Comparison of ENCODE assay signal across 8 cellular contexts in genomic region chr1:23019851-23020625, GRCh38. TPM values are rescaled to one million over a fixed set of nuclear protein-coding genes. Genes with fewer than 3 reads are reported as not detected.
A peak's percentile ranks its signal among the peaks of the same experiment; 100 is the strongest.
DNase-seq lines count a peak whose midpoint lies in the region; ATAC-seq, FAIRE-seq and TF ChIP-seq lines count a peak whose summit lies in the region.

No MANE protein-coding gene starts in this region.

- H3K4me2 ChIP-seq in OCI-LY7 (ENCODE audit: low read length) (peak overlapping the region; percentile 92), trophoblast cell (ENCODE audit: low read length) (peak overlapping the region; percentile 74)

- CTCF ChIA-PET in OCI-LY7 (lab: Charles Lee; ENCODE audit: unreplicated experiment), result interaction anchor here (0.6 kb wide), 1 partner anchor 938 kb away, joined by 4 read pairs; no protein-coding TSS in a partner anchor

- peak overlapping the region; percentile 97 for H3K18ac ChIP-seq in trophoblast cell (ENCODE audit: low read length)

- intact Hi-C loops in OCI-LY7 (cut with micrococcal nuclease; ENCODE audit: unreplicated experiment), result loop anchor here (5.0 to 10.0 kb wide), 2 partner anchors 462 to 565 kb away; partner anchors contain the start of genes ASAP3 and ZBTB40

- POLR2A ChIA-PET in OCI-LY7 (lab: Charles Lee), result interaction anchor here (0.7 to 1.0 kb wide), 2 partner anchors 150 to 163 kb away, joined by 3 to 5 read pairs; no protein-coding TSS in a partner anchor

- no peak overlapping the region for H3K23ac ChIP-seq in trophoblast cell (ENCODE audit: low read length)

- 0 out of 2 replicates have a peak, but pooled peaks cover 3% of the 10 kb centered on the region for H3K36me3 ChIP-seq in ACC112 (ENCODE audit: insufficient read depth, low read length)
- H3K36me3 ChIP-seq in OCI-LY7 (ENCODE audit: insufficient read depth, low read length), result peaks cover 26% of the 10 kb centered on the region
- no peaks in the 10 kb centered on the region for H3K36me3 ChIP-seq in cardiac muscle cell
- H3K36me3 ChIP-seq in trophoblast cell (ENCODE audit: control insufficient read depth in 1 of 2, insufficient read depth in 2 of 2, low read length in 2 of 2), result no peaks in the 10 kb centered on the region

- H3K4ac ChIP-seq in trophoblast cell (ENCODE audit: low read depth, low read length), result peak overlapping the region; percentile 92

- H3K27ac ChIP-seq in ACC112 (ENCODE audit: low read depth, low read length) (peak overlapping the region; percentile 43; the same call in 1 of the 2 replicates), OCI-LY7 (ENCODE audit: low read depth, low read length, poor library complexity, severe bottlenecking) (peak overlapping the region; percentile 76), cardiac muscle cell (peak overlapping the region; percentile 98), trophoblast cell (ENCODE audit: low read depth, low read length) (peak overlapping the region; percentile 92)

- H3K9me3 Mint-ChIP-seq in activated naive CD8-positive, alpha-beta T cell (ENCODE audit: low read depth), result peaks cover 7% of the 10 kb centered on the region

- peak overlapping the region; percentile 94 for H3K4me3 Mint-ChIP-seq in activated naive CD8-positive, alpha-beta T cell

- H3K27me3 Mint-ChIP-seq in activated naive CD8-positive, alpha-beta T cell, result no peaks in the 10 kb centered on the region

- H4K8ac ChIP-seq in trophoblast cell (ENCODE audit: low read depth, low read length), result peak overlapping the region; percentile 96

- H3K79me2 ChIP-seq in ACC112 (ENCODE audit: control insufficient read depth, insufficient read depth, low read length, unreplicated experiment) (peaks cover 57% of the 10 kb centered on the region), OCI-LY7 (ENCODE audit: insufficient read depth, low read depth, low read length) (peaks cover 55% of the 10 kb centered on the region), trophoblast cell (ENCODE audit: control insufficient read depth, insufficient read depth, low read length, poor library complexity) (peaks cover 19% of the 10 kb centered on the region)

- H3K4me1 ChIP-seq in ACC112 (ENCODE audit: control insufficient read depth, insufficient read depth, low read length, unreplicated experiment) (peaks cover 5% of the 10 kb centered on the region), OCI-LY7 (ENCODE audit: insufficient read depth, low read length, poor library complexity, severe bottlenecking) (peaks cover 7% of the 10 kb centered on the region), cardiac muscle cell (ENCODE audit: low read depth) (peaks cover 5% of the 10 kb centered on the region), trophoblast cell (ENCODE audit: control insufficient read depth in 1 of 2, insufficient read depth in 2 of 2, low read length in 2 of 2) (peaks cover 0 to 4% of the 10 kb centered on the region in 2 experiments)

- peak overlapping the region; percentile 74 for H2BK12ac ChIP-seq in trophoblast cell (ENCODE audit: low read length)

- no CpG with 5 or more reads among the region's 43 CpGs for WGBS in trophoblast cell (ENCODE audit: extremely low coverage, insufficient coverage, insufficient read length)

- TF ChIP-seq CTCF in OCI-LY7 (conservative IDR thresholded peaks at IDR 0.05; ENCODE audit: low read length) (no peak), cardiac muscle cell (IDR thresholded peaks at IDR 0.05; ENCODE audit: low read depth, low read length) (no peak)

- peaks cover 19% of the 10 kb centered on the region for H4K20me1 ChIP-seq in OCI-LY7 (ENCODE audit: insufficient read depth, low read length)

- H2BK5ac ChIP-seq in trophoblast cell (ENCODE audit: low read depth, low read length, poor library complexity), result peak overlapping the region; percentile 95

- peak overlapping the region; percentile 98 for H2BK120ac ChIP-seq in trophoblast cell (ENCODE audit: insufficient read depth, low read length, poor library complexity)

- FAIRE-seq in GM18507 (lab: Jason Lieb, UNC), result peak; percentile 33

- H2AFZ ChIP-seq in ACC112 (ENCODE audit: low read length, unreplicated experiment) (peak overlapping the region; percentile 89), OCI-LY7 (ENCODE audit: low read length) (peak overlapping the region; percentile 61), trophoblast cell (ENCODE audit: insufficient read depth, low read length, poor library complexity) (peak overlapping the region; percentile 89)

- TSS peak; percentile 72 for BruUV-seq in OCI-LY7 (replicated peaks; lab: Mats Ljungman, UMichigan)

- H3K9me3 ChIP-seq in OCI-LY7 (ENCODE audit: low read length), result peaks cover 21% of the 10 kb centered on the region; the same call in 1 of the 2 replicates
- H3K9me3 ChIP-seq in cardiac muscle cell (ENCODE audit: low read depth), result no peaks in the 10 kb centered on the region
- H3K9me3 ChIP-seq in trophoblast cell (ENCODE audit: insufficient read depth, low read depth, low read length), result no peaks in the 10 kb centered on the region

- H3K4me3 ChIP-seq in ACC112 (ENCODE audit: low read depth, low read length), result peak overlapping the region; percentile 88
- peak overlapping the region; percentile 91 for H3K4me3 ChIP-seq in OCI-LY7 (ENCODE audit: low read depth, low read length, poor library complexity, severe bottlenecking)
- H3K4me3 ChIP-seq in cardiac muscle cell, result peak overlapping the region; percentile 100
- peak overlapping the region; percentile 96 for H3K4me3 ChIP-seq in trophoblast cell (ENCODE audit: low read depth, low read length)

- peak overlapping the region; percentile 8 for H2AK5ac ChIP-seq in trophoblast cell (ENCODE audit: low read length)

- H3K9me2 ChIP-seq in OCI-LY7 (ENCODE audit: insufficient read depth, low read length), result no peaks in the 10 kb centered on the region

- H3K4me1 Mint-ChIP-seq in activated naive CD8-positive, alpha-beta T cell (ENCODE audit: low read depth), result peaks cover 45% of the 10 kb centered on the region

- no peaks in the 10 kb centered on the region for H3K27me3 ChIP-seq in ACC112 (ENCODE audit: insufficient read depth, low read length)
- H3K27me3 ChIP-seq in cardiac muscle cell, result no peaks in the 10 kb centered on the region
- H3K27me3 ChIP-seq in trophoblast cell (ENCODE audit: insufficient read depth, low read length), result no peaks in the 10 kb centered on the region

- peak overlapping the region; percentile 94 for H4K91ac ChIP-seq in trophoblast cell (ENCODE audit: low read depth, low read length)

- peak overlapping the region; percentile 99 for H3K9ac ChIP-seq in trophoblast cell (ENCODE audit: low read length)

- no peak for DNase-seq in GM18507 (ENCODE audit: extremely low spot score, insufficient read length, low read depth)
- peak; percentile 52 for DNase-seq in OCI-LY7 (ENCODE audit: low spot score)
- peak; percentile 51 to 68 for DNase-seq in cardiac muscle cell (ENCODE audit: low read depth in 1 of 2, low spot score in 1 of 2)
- peak in 1 of 2 donors; percentile 36 for DNase-seq in trophoblast cell
- DNase-seq in NCI-H1436 (lab: John Stamatoyannopoulos, UW), result no peak

- peaks cover 7% of the 10 kb centered on the region for H3K36me3 Mint-ChIP-seq in activated naive CD8-positive, alpha-beta T cell

- peak; percentile 22 for ATAC-seq in HG03045 (IDR thresholded peaks at IDR 0.05; ENCODE audit: unreplicated experiment)

- peak overlapping the region; percentile 94 for H4K12ac ChIP-seq in trophoblast cell (ENCODE audit: low read depth, low read length)

- H3K79me1 ChIP-seq in trophoblast cell (ENCODE audit: low read length), result peaks cover 8% of the 10 kb centered on the region

- peak overlapping the region; percentile 97 for H3K14ac ChIP-seq in trophoblast cell (ENCODE audit: low read length)

- H3K27ac Mint-ChIP-seq in activated naive CD8-positive, alpha-beta T cell, result peak overlapping the region; percentile 85

RNA-seq across cellular contexts. Expression of gene KDM1A, which starts 0.8 kb away (rescaled TPM):
- total RNA-seq in OCI-LY7 (2014; rRNA removed; shearing (Covaris generic)), result 95.5 and 107 TPM in 2 replicates
- total RNA-seq in OCI-LY7 (2022) (88.8 and 99.1 TPM in 2 replicates), cardiac muscle cell (149 and 168 TPM in 2 replicates)
- 138 and 184 TPM in 2 replicates for polyA plus RNA-seq in cardiac muscle cell
- polyA plus RNA-seq in trophoblast cell (2013), result 99.0 and 101 TPM in 2 replicates

RNA-seq across cellular contexts. Expression of gene TEX46, which starts 4.4 kb away (rescaled TPM):
- total RNA-seq in OCI-LY7 (2014; rRNA removed; shearing (Covaris generic)), result 0.60 TPM in 1 of 2 replicates, not detected in the other
- total RNA-seq in OCI-LY7 (2022), result not detected in 2 replicates
- not detected in 2 replicates for total RNA-seq in cardiac muscle cell
- polyA plus RNA-seq in cardiac muscle cell, result not detected in 2 replicates
- polyA plus RNA-seq in trophoblast cell (2013), result 0.18 TPM in 1 of 2 replicates, not detected in the other

RNA-seq across cellular contexts. Expression of gene LACTBL1, which starts 47.4 kb away (rescaled TPM):
- total RNA-seq in OCI-LY7 (2014; rRNA removed; shearing (Covaris generic)), result not detected in 2 replicates
- total RNA-seq in OCI-LY7 (2022) (not detected in 2 replicates), cardiac muscle cell (not detected in 2 replicates)
- not detected in 2 replicates for polyA plus RNA-seq in cardiac muscle cell
- not detected in 2 replicates for polyA plus RNA-seq in trophoblast cell (2013)

Comparison
In these comparisons a context has a peak if more than half of its experiments do, and no peak if none do; other contexts are left out.
1. H3K27ac ChIP-seq: peak in every context shown above with its lines; median percentile 98 in cardiac muscle cell; 92 in trophoblast cell; 76 in OCI-LY7; 43 in ACC112.
2. DNase-seq: peak in OCI-LY7 (single experiment) and cardiac muscle cell (2 of 2); none in GM18507 (single experiment) and NCI-H1436 (single experiment).
3. Peak in every context shown above with its lines, with median percentiles within 50 percentile points of each other: H2AFZ ChIP-seq and H3K4me3 ChIP-seq.